In genomic region chr14:71327691-71328090, GRCh38 we compare ENCODE assay signal across 2 cellular contexts.
TF ChIP-seq lines count a peak whose summit lies in the region.

No MANE protein-coding gene starts in this region.

TF ChIP-seq in GM12891, 5 proteins besides CTCF, POLR2A, EP300 and RAD21:
- no peak for TF ChIP-seq SPI1 (IDR thresholded peaks at IDR 0.05; ENCODE audit: low read depth, low read length)
- TF ChIP-seq TAF1 (IDR thresholded peaks at IDR 0.05; ENCODE audit: low read depth, low read length) = no peak
- TF ChIP-seq POLR2AphosphoS5 (IDR thresholded peaks at IDR 0.05; ENCODE audit: low read depth, low read length) = no peak
- no peak for TF ChIP-seq POU2F2 (IDR thresholded peaks at IDR 0.05; ENCODE audit: low read depth, low read length)
- no peak for TF ChIP-seq PAX5 (IDR thresholded peaks at IDR 0.05; ENCODE audit: insufficient read depth, low read length, severe bottlenecking)

TF ChIP-seq in H1, 55 proteins besides CTCF, POLR2A, EP300 and RAD21:
- TF ChIP-seq SIN3A (conservative IDR thresholded peaks at IDR 0.05 in 1 of 2, IDR thresholded peaks at IDR 0.05 in 1 of 2; ENCODE audit: low read depth in 1 of 2, low read length in 2 of 2) (no peak), CHD7 (IDR thresholded peaks at IDR 0.05; ENCODE audit: insufficient replicate concordance, low read length) (no peak), CBX8 (IDR thresholded peaks at IDR 0.05; ENCODE audit: borderline replicate concordance, low read depth, low read length) (no peak), ATF3 (IDR thresholded peaks at IDR 0.05; ENCODE audit: insufficient read depth, low read depth, low read length) (no peak), GTF2F1 (IDR thresholded peaks at IDR 0.05; ENCODE audit: borderline replicate concordance, low read depth, low read length) (no peak), JUN (IDR thresholded peaks at IDR 0.05; ENCODE audit: low read depth, low read length) (no peak), ZNF274 (IDR thresholded peaks at IDR 0.05; ENCODE audit: borderline replicate concordance, extremely low read depth, low read length) (no peak), KDM4A (IDR thresholded peaks at IDR 0.05; ENCODE audit: low read depth, low read length, severe bottlenecking) (no peak)
TF ChIP-seq in H1: peak in this region for 0.
